ENCODE assay signal across 8 cellular contexts in genomic region chr13:50081106-50081898, GRCh38.
DNase-seq lines count a peak whose midpoint lies in the region; ATAC-seq and TF ChIP-seq lines count a peak whose summit lies in the region.

No MANE protein-coding gene starts in this region.

- H3K27ac ChIP-seq in left ventricle myocardium inferior (replicated peaks): peak overlapping the region; percentile 80

- no peaks in the 10 kb centered on the region for H3K9me3 ChIP-seq in left ventricle myocardium inferior (replicated peaks)

- no peaks in the 10 kb centered on the region for H3K36me3 ChIP-seq in left ventricle myocardium inferior

- H3K27me3 Mint-ChIP-seq in activated naive CD4-positive, alpha-beta T cell treated with anti-CD3 and anti-CD28 coated beads, Interleukin-2, amount 10 ng/mL, durations not matched to agents 7 days and 5 days: no peaks in the 10 kb centered on the region

- CTCF ChIA-PET in activated naive CD4-positive, alpha-beta T cell treated with anti-CD3 and anti-CD28 coated beads, Interleukin-2, amount 10 ng/mL, durations not matched to agents 7 days and 5 days (lab: Charles Lee): interaction anchor here (0.7 to 5.3 kb wide), 8 partner anchors 12 to 831 kb away, joined by 3 to 33 read pairs (median 4); partner anchors contain the start of gene TRIM13

- ATAC-seq in HG03025 (IDR thresholded peaks at IDR 0.05; ENCODE audit: low FRiP score, unreplicated experiment) (peak; percentile 12), GM18520 (IDR thresholded peaks at IDR 0.05; ENCODE audit: unreplicated experiment) (no peak)

- H3K36me3 Mint-ChIP-seq in activated naive CD4-positive, alpha-beta T cell treated with anti-CD3 and anti-CD28 coated beads, Interleukin-2, amount 10 ng/mL, durations not matched to agents 7 days and 5 days: peaks cover 42% of the 10 kb centered on the region

- peak; percentile 22 for DNase-seq in NCI-H1436 (lab: John Stamatoyannopoulos, UW)
- no peak for DNase-seq in NCI-H1436 treated with DMSO at 0.1 percent for 48 hours (lab: John Stamatoyannopoulos, UW)
- peak; percentile 47 for DNase-seq in RKO (ENCODE audit: low spot score)
- peak; percentile 71 for DNase-seq in activated naive CD4-positive, alpha-beta T cell treated with anti-CD3 and anti-CD28 coated beads, Interleukin-2, amount 10 ng/mL, durations not matched to agents 7 days and 5 days
- peak; percentile 41 for DNase-seq in left ventricle myocardium inferior
- DNase-seq in retina: peak; percentile 86

- peak overlapping the region; percentile 100 for H3K27ac Mint-ChIP-seq in activated naive CD4-positive, alpha-beta T cell treated with anti-CD3 and anti-CD28 coated beads, Interleukin-2, amount 10 ng/mL, durations not matched to agents 7 days and 5 days

- no peaks in the 10 kb centered on the region for H3K9me3 Mint-ChIP-seq in activated naive CD4-positive, alpha-beta T cell treated with anti-CD3 and anti-CD28 coated beads, Interleukin-2, amount 10 ng/mL, durations not matched to agents 7 days and 5 days

- peaks cover 5% of the 10 kb centered on the region for H3K27me3 ChIP-seq in left ventricle myocardium inferior (ENCODE audit: low read depth)

- intact Hi-C loops in left ventricle myocardium inferior (cut with micrococcal nuclease): loop anchor here (10.0 kb wide), 1 partner anchor 723 kb away; no protein-coding TSS in a partner anchor

- peak overlapping the region; percentile 92 for H3K4me3 Mint-ChIP-seq in activated naive CD4-positive, alpha-beta T cell treated with anti-CD3 and anti-CD28 coated beads, Interleukin-2, amount 10 ng/mL, durations not matched to agents 7 days and 5 days

- H3K4me3 ChIP-seq in left ventricle myocardium inferior: peak overlapping the region; percentile 84

- peaks cover 75% of the 10 kb centered on the region for H3K4me1 ChIP-seq in left ventricle myocardium inferior

- TF ChIP-seq CTCF in left ventricle myocardium inferior (IDR thresholded peaks at IDR 0.05; ENCODE audit: borderline replicate concordance): no peak

- peaks cover 50% of the 10 kb centered on the region for H3K4me1 Mint-ChIP-seq in activated naive CD4-positive, alpha-beta T cell treated with anti-CD3 and anti-CD28 coated beads, Interleukin-2, amount 10 ng/mL, durations not matched to agents 7 days and 5 days
